7 cellular contexts compared by ENCODE assay signal in the genomic region with DNA sequence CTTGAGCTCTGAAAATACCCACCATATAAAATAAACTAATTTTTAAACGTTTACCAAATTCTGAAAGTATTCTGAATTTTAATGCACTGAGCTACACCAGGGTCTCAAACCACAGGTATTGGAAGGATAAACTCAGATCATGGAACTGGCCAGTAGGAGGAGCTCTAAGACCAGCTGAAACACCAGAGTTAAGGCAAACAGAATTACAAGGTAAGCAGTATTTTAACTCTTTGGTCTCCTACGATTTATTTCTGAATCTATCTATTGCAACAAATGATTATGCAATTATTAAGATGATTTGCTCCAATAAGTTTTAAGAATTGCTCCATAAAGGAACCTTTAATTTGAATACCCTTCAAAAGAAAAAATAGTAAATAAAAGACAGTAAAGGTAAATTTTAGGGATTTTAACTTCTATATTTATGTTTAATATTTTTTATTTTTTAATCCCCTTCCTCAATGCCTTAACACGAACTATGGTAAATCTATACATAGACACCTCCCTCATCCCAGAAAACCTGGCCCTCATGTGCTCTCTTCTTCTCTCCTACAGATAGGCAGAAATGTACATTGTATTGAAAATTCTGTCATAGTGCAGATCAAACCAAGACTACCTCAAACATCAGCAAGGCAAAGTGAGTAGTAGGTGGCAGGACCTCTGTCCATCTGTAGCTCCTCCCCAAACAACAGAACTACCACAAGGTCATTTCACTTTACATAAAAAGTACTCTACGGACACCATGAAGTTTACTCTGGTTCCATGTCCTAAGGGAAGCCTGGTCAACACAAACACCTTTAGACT. TPM values are rescaled to one million over a fixed set of nuclear protein-coding genes. Genes with fewer than 3 reads are reported as not detected.
DNase-seq lines count a peak whose midpoint lies in the region; ATAC-seq and TF ChIP-seq lines count a peak whose summit lies in the region.

No MANE protein-coding gene starts in this region.

- H3K27ac Mint-ChIP-seq in HFFc6, result no peak overlapping the region; the same call in 1 of the 2 replicates

- H3F3A ChIP-seq in SU-DHL-6 (ENCODE audit: insufficient read depth), result no peaks in the 10 kb centered on the region

- no peaks in the 10 kb centered on the region for H3K9me3 Mint-ChIP-seq in HFFc6

- H3K9ac ChIP-seq in SU-DHL-6 (ENCODE audit: low read length) (no peak overlapping the region), adipocyte (ENCODE audit: low read length) (no peak overlapping the region)

- H3K79me2 ChIP-seq in SU-DHL-6 (ENCODE audit: insufficient read depth, low read length), result no peaks in the 10 kb centered on the region

- H3K4me3 Mint-ChIP-seq in HFFc6, result no peak overlapping the region

- H3K4me1 Mint-ChIP-seq in HFFc6 (ENCODE audit: low read depth), result peaks cover 7% of the 10 kb centered on the region

- no peak overlapping the region for H2AFZ ChIP-seq in SU-DHL-6 (ENCODE audit: low read depth, low read length, severe bottlenecking)

- H3K9me3 ChIP-seq in SU-DHL-6 (ENCODE audit: insufficient read depth, low read length) (no peaks in the 10 kb centered on the region), adipocyte (ENCODE audit: control insufficient read depth, low read length) (no peaks in the 10 kb centered on the region), sigmoid colon (no peaks in the 10 kb centered on the region)

- H3K36me3 ChIP-seq in SU-DHL-6 (ENCODE audit: low read length), result no peaks in the 10 kb centered on the region
- H3K36me3 ChIP-seq in adipocyte (ENCODE audit: control insufficient read depth, insufficient read depth, low read length, severe bottlenecking), result peaks cover 3% of the 10 kb centered on the region
- H3K36me3 ChIP-seq in sigmoid colon, result peaks cover 0 to 32% (median 2%) of the 10 kb centered on the region in 4 donors

- ATAC-seq in left cardiac atrium, result peak; percentile 87 to 90

- no peaks in the 10 kb centered on the region for H4K20me1 ChIP-seq in SU-DHL-6 (ENCODE audit: low read depth, low read length)

- no peak for TF ChIP-seq POLR2A in sigmoid colon (IDR thresholded peaks at IDR 0.05)

- no peak overlapping the region for H3K4me3 ChIP-seq in GM12875 (ENCODE audit: low read depth, low read length)
- H3K4me3 ChIP-seq in SU-DHL-6 (ENCODE audit: insufficient read depth, low read length, poor library complexity, severe bottlenecking), result no peak overlapping the region
- no peak overlapping the region for H3K4me3 ChIP-seq in adipocyte (ENCODE audit: low read length)
- no peak overlapping the region for H3K4me3 ChIP-seq in sigmoid colon

- H3K36me3 Mint-ChIP-seq in HFFc6 (ENCODE audit: low read depth), result no peaks in the 10 kb centered on the region

- TF ChIP-seq CTCF in GM12875 (IDR thresholded peaks at IDR 0.05; ENCODE audit: borderline replicate concordance, insufficient read depth, low read depth, low read length) (peak; percentile 56; the same call in 1 of the 2 replicates), HFFc6 (IDR thresholded peaks at IDR 0.05) (peak; percentile 98), SU-DHL-6 (IDR thresholded peaks at IDR 0.05; ENCODE audit: insufficient read depth, low read length, poor library complexity, severe bottlenecking) (peak; percentile 66), sigmoid colon (IDR thresholded peaks at IDR 0.05) (peak; percentile 80 to 87 (median 85))

- intact Hi-C loops in left cardiac atrium (cut with DNase I) (loop anchor here (1.0 to 5.0 kb wide), 4 partner anchors 177 to 649 kb away; a partner anchor contains a TSS), sigmoid colon (cut with DNase I) (loop anchor here (1.0 to 2.0 kb wide), 2 partner anchors 231 to 279 kb away; no protein-coding TSS in a partner anchor)

- H3K27me3 ChIP-seq in SU-DHL-6 (ENCODE audit: low read length) (no peaks in the 10 kb centered on the region), adipocyte (replicated peaks; ENCODE audit: control insufficient read depth, insufficient read depth, low read length) (no peaks in the 10 kb centered on the region), sigmoid colon (no peaks in the 10 kb centered on the region)

- H3K27me3 Mint-ChIP-seq in HFFc6 (ENCODE audit: insufficient read depth), result no peaks in the 10 kb centered on the region

- peak; percentile 66 for DNase-seq in HFFc6
- DNase-seq in NAMALWA (ENCODE audit: low spot score), result peak; percentile 87
- peak; percentile 92 for DNase-seq in adipocyte (ENCODE audit: low read depth)
- DNase-seq in left cardiac atrium, result peak; percentile 51
- peak; percentile 78 for DNase-seq in sigmoid colon

- no peak for TF ChIP-seq EP300 in sigmoid colon (IDR thresholded peaks at IDR 0.05)

- 28 to 31% methylated on average over 4 of the region's 4 CpGs for WGBS in sigmoid colon, 2 donors

- H3K27ac ChIP-seq in SU-DHL-6 (ENCODE audit: low read depth, low read length) (no peak overlapping the region), sigmoid colon (no peak overlapping the region)

- H3K4me1 ChIP-seq in adipocyte (ENCODE audit: control insufficient read depth, insufficient read depth, low read length) (peaks cover 19% of the 10 kb centered on the region), sigmoid colon (peaks cover 0 to 4% (median under 1%) of the 10 kb centered on the region in 4 donors)

- no peak overlapping the region for H3K4me2 ChIP-seq in SU-DHL-6 (ENCODE audit: low read depth, low read length, poor library complexity, severe bottlenecking)

- H3K9me2 ChIP-seq in SU-DHL-6 (replicated peaks; ENCODE audit: insufficient read depth, low read length), result no peaks in the 10 kb centered on the region

RNA-seq across cellular contexts. Expression of a gene that starts 58.4 kb away (rescaled TPM):
- not detected for total RNA-seq in HFFc6 (2021; fragmentation: NEBNext Ultra II Directional; extraction: Animal tissue kit (Norgen Biotek cat#: 25700))
- total RNA-seq in left cardiac atrium, result not detected
- total RNA-seq in sigmoid colon, result not detected
- not detected for polyA plus RNA-seq in sigmoid colon
